Comparison of ENCODE assay signal across 13 cellular contexts in genomic region chr3:162719684-162720341, GRCh38.
DNase-seq lines count a peak whose midpoint lies in the region; ATAC-seq and TF ChIP-seq lines count a peak whose summit lies in the region.
"Had no signal": no experiment of that assay in that cellular context is flagged by ENCODE, and none has a peak within 500 bp of the region (broad histone marks: within the 10 kb centered on the region; RNA-seq: fewer than 3 reads in every experiment).

No MANE protein-coding gene starts in this region.

- no peaks in the 10 kb centered on the region for H3K36me3 ChIP-seq in mesendoderm (ENCODE audit: control insufficient read depth, insufficient read depth, low read length)

- H3K56ac ChIP-seq in mesendoderm (ENCODE audit: low read length), result no peak overlapping the region

- no peak overlapping the region for H4K5ac ChIP-seq in mesendoderm (ENCODE audit: low read length)

- H3K18ac ChIP-seq in mesendoderm (ENCODE audit: low read length), result peak overlapping the region; percentile 95

- no peak overlapping the region for H2AK5ac ChIP-seq in mesendoderm (ENCODE audit: low read length)

- H3K4me1 ChIP-seq in mesendoderm (ENCODE audit: control insufficient read depth, low read depth, low read length), result no peaks in the 10 kb centered on the region

- no peak overlapping the region for H3K4me2 ChIP-seq in mesendoderm (ENCODE audit: low read length)

- no peaks in the 10 kb centered on the region for H3K27me3 ChIP-seq in mesendoderm (ENCODE audit: insufficient read depth, low read length, poor library complexity)

- TF ChIP-seq CTCF in cardiac fibroblast (IDR thresholded peaks at IDR 0.05; ENCODE audit: low read depth, low read length), result no peak

- H3K79me2 ChIP-seq in mesendoderm (ENCODE audit: control insufficient read depth, insufficient read depth, low read length), result no peaks in the 10 kb centered on the region

- H4K8ac ChIP-seq in mesendoderm (ENCODE audit: low read depth, low read length), result no peak overlapping the region

- H3K4ac ChIP-seq in mesendoderm (ENCODE audit: low read depth, low read length), result peak overlapping the region; percentile 55

- H3K27ac ChIP-seq in mesendoderm (ENCODE audit: low read depth, low read length), result peak overlapping the region; percentile 30

- H2BK15ac ChIP-seq in mesendoderm (replicated peaks; ENCODE audit: low read depth), result peak overlapping the region; percentile 57

- H3K4me3 ChIP-seq in cardiac fibroblast (replicated peaks in 1 of 2; ENCODE audit: low read depth in 2 of 2, low read length in 2 of 2) (no peak overlapping the region), mesendoderm (ENCODE audit: low read length) (no peak overlapping the region)

- peak overlapping the region; percentile 24 for H2BK120ac ChIP-seq in mesendoderm (ENCODE audit: low read depth, low read length)

- no peak overlapping the region for H3K9ac ChIP-seq in mesendoderm (ENCODE audit: low read length)

- H2BK5ac ChIP-seq in mesendoderm (ENCODE audit: low read length), result peak overlapping the region; percentile 16

- ATAC-seq in HG03469 (IDR thresholded peaks at IDR 0.05; ENCODE audit: unreplicated experiment), result no peak
- ATAC-seq: natural killer cell treated with Interleukin-12 subunit alpha and Interleukin-12 subunit beta and Interleukin-15 and Interleukin-18, amount 100 ng/mL, for 72 hours had no signal

- no peak overlapping the region for H3K23ac ChIP-seq in mesendoderm (ENCODE audit: low read length)

- H3K79me1 ChIP-seq in mesendoderm (ENCODE audit: low read length), result no peaks in the 10 kb centered on the region

- DNase-seq in Daoy (ENCODE audit: low read depth), result peak; percentile 45
- DNase-seq in M059J (ENCODE audit: low read depth), result peak; percentile 86
- DNase-seq in cardiac fibroblast (ENCODE audit: low read depth in 2 of 2), result peak; percentile 88 to 97
- DNase-seq in mesendoderm, result peak; percentile 27
- no peak for DNase-seq in NK-92 (lab: John Stamatoyannopoulos, UW; ENCODE audit: unreplicated experiment)
- DNase-seq in NCI-H2107 (lab: John Stamatoyannopoulos, UW), result no peak
- no peak for DNase-seq in NCI-H2029 treated with DMSO at 0.1 percent for 48 hours (lab: John Stamatoyannopoulos, UW)
- DNase-seq: caudate nucleus, GF-D8, NCI-H345, substantia nigra had no signal

Comparison
In these comparisons a context has a peak if more than half of its experiments do, and no peak if none do; other contexts are left out.
1. DNase-seq: peak in Daoy (single experiment), M059J (single experiment), cardiac fibroblast (2 of 2) and mesendoderm (single experiment); none in NK-92 (single experiment), NCI-H2107 (single experiment) and NCI-H2029 treated with DMSO at 0.1 percent for 48 hours (single experiment).